8 cellular contexts compared by ENCODE assay signal in genomic region chr17:40399185-40399584, GRCh38. TPM values are rescaled to one million over a fixed set of nuclear protein-coding genes. Genes with fewer than 3 reads are reported as not detected.
A peak's percentile ranks its signal among the peaks of the same experiment; 100 is the strongest.
DNase-seq lines count a peak whose midpoint lies in the region; ATAC-seq and TF ChIP-seq lines count a peak whose summit lies in the region.

No MANE protein-coding gene starts in this region.

- no peak for ATAC-seq in HG03045 (IDR thresholded peaks at IDR 0.05; ENCODE audit: unreplicated experiment)
- no peak for ATAC-seq in HG03025 (IDR thresholded peaks at IDR 0.05; ENCODE audit: low FRiP score, unreplicated experiment)
- no peak for ATAC-seq in HG03571 (IDR thresholded peaks at IDR 0.05; ENCODE audit: unreplicated experiment)

- WGBS in mesenchymal stem cell: 94% methylated on average over 3 of the region's 4 CpGs

- no peak overlapping the region for H4K91ac ChIP-seq in mesenchymal stem cell (ENCODE audit: low read length)

- no peak overlapping the region for H4K8ac ChIP-seq in mesenchymal stem cell (ENCODE audit: low read length)

- H3K4me2 ChIP-seq in OCI-LY3 (ENCODE audit: low read length) (no peak overlapping the region), mesenchymal stem cell (ENCODE audit: low read length, poor library complexity, severe bottlenecking) (no peak overlapping the region)

- H3K18ac ChIP-seq in mesenchymal stem cell (ENCODE audit: low read depth in 1 of 2, low read length in 2 of 2): no peak overlapping the region

- H2BK120ac ChIP-seq in mesenchymal stem cell (ENCODE audit: low read depth, low read length): no peak overlapping the region

- H3K36me3 ChIP-seq in OCI-LY3 (replicated peaks; ENCODE audit: low read depth, low read length) (peaks cover 71% of the 10 kb centered on the region), mesenchymal stem cell (ENCODE audit: control insufficient read depth in 1 of 2, insufficient read depth in 2 of 2, low read depth in 1 of 2, low read length in 2 of 2) (peaks cover 0 to 13% of the 10 kb centered on the region in 2 experiments)

- H3K4me1 ChIP-seq in OCI-LY3 (ENCODE audit: low read length): no peaks in the 10 kb centered on the region
- H3K4me1 ChIP-seq in mesenchymal stem cell (ENCODE audit: control insufficient read depth, insufficient read depth, low read depth, low read length): no peaks in the 10 kb centered on the region

- H3K27me3 ChIP-seq in OCI-LY3 (ENCODE audit: low read depth, low read length) (no peaks in the 10 kb centered on the region), mesenchymal stem cell (ENCODE audit: control insufficient read depth in 1 of 2, insufficient read depth in 1 of 2, low read length in 2 of 2) (no peaks in the 10 kb centered on the region)

- H3K4me3 ChIP-seq in OCI-LY3 (ENCODE audit: low read length) (no peak overlapping the region), mesenchymal stem cell (ENCODE audit: insufficient read depth in 1 of 2, low read depth in 1 of 2, low read length in 2 of 2) (no peak overlapping the region)

- TF ChIP-seq CTCF in C4-2B (conservative IDR thresholded peaks at IDR 0.05) (peak; percentile 80), GM20000 (IDR thresholded peaks at IDR 0.05; ENCODE audit: extremely low read depth, missing control alignments) (peak; percentile 14), OCI-LY3 (IDR thresholded peaks at IDR 0.05; ENCODE audit: low read depth, low read length) (peak; percentile 61)

- no peaks in the 10 kb centered on the region for H3K79me2 ChIP-seq in OCI-LY3 (ENCODE audit: low read length)

- no peaks in the 10 kb centered on the region for H3K79me1 ChIP-seq in mesenchymal stem cell (replicated peaks; ENCODE audit: low read length, poor library complexity, severe bottlenecking)

- no peak overlapping the region for H3K23ac ChIP-seq in mesenchymal stem cell (ENCODE audit: low read length in 2 of 2)

- H3K14ac ChIP-seq in mesenchymal stem cell (ENCODE audit: low read length in 2 of 2): no peak overlapping the region

- no peaks in the 10 kb centered on the region for H4K20me1 ChIP-seq in OCI-LY3 (ENCODE audit: insufficient read depth, low read length)

- H2AFZ ChIP-seq in OCI-LY3 (ENCODE audit: low read depth, low read length): no peak overlapping the region
- H2AFZ ChIP-seq in mesenchymal stem cell (ENCODE audit: low read depth, low read length): no peak overlapping the region

- no peak overlapping the region for H2BK15ac ChIP-seq in mesenchymal stem cell (ENCODE audit: low read depth, poor library complexity, severe bottlenecking)

- H2BK5ac ChIP-seq in mesenchymal stem cell (ENCODE audit: low read depth, low read length, poor library complexity, severe bottlenecking): no peak overlapping the region

- H3K27ac ChIP-seq in C4-2B (no peak overlapping the region), OCI-LY3 (ENCODE audit: low read length) (no peak overlapping the region), mesenchymal stem cell (ENCODE audit: low read length, poor library complexity, severe bottlenecking) (no peak overlapping the region)

- no peak overlapping the region for H3K4ac ChIP-seq in mesenchymal stem cell (ENCODE audit: low read depth in 1 of 2, low read length in 2 of 2)

- H3K9ac ChIP-seq in OCI-LY3 (ENCODE audit: low read length) (no peak overlapping the region), mesenchymal stem cell (ENCODE audit: low read length) (peak overlapping the region; percentile 62)

- peak; percentile 21 for DNase-seq in GM20000 (ENCODE audit: low spot score)
- DNase-seq in dedifferentiated amniotic fluid mesenchymal stem cell (ENCODE audit: extremely low spot score): peak; percentile 78
- DNase-seq in mesenchymal stem cell: peak; percentile 79

- H3K9me3 ChIP-seq in OCI-LY3 (ENCODE audit: insufficient read depth, low read length) (no peaks in the 10 kb centered on the region), mesenchymal stem cell (ENCODE audit: control insufficient read depth, low read length) (no peaks in the 10 kb centered on the region)

- no peak overlapping the region for H2AK5ac ChIP-seq in mesenchymal stem cell (ENCODE audit: low read length, severe bottlenecking)

- no peak overlapping the region for H2BK12ac ChIP-seq in mesenchymal stem cell (ENCODE audit: low read length in 2 of 2)

RNA-seq across cellular contexts. Expression of gene TOP2A, which starts 18.5 kb away (rescaled TPM):
- 14.5 TPM for polyA plus RNA-seq in mesenchymal stem cell (2013, experiment 1 of 2)
- 15.0 TPM for polyA plus RNA-seq in mesenchymal stem cell (2013, experiment 2 of 2)

RNA-seq across cellular contexts. Expression of gene GJD3, which starts 34.6 kb away (rescaled TPM):
- 0.44 TPM for polyA plus RNA-seq in mesenchymal stem cell (2013, experiment 1 of 2)
- 0.29 TPM for polyA plus RNA-seq in mesenchymal stem cell (2013, experiment 2 of 2)

RNA-seq across cellular contexts. Expression of gene IGFBP4, which starts 44.1 kb away (rescaled TPM):
- polyA plus RNA-seq in mesenchymal stem cell (2013, experiment 1 of 2): 339 TPM
- 339 TPM for polyA plus RNA-seq in mesenchymal stem cell (2013, experiment 2 of 2)

Comparison
In these comparisons a context has a peak if more than half of its experiments do, and no peak if none do; other contexts are left out.
1. CTCF ChIP-seq: peak in every context shown above with its lines; median percentile 80 in C4-2B; 61 in OCI-LY3; 14 in GM20000.
2. DNase-seq: peak in every context shown above with its lines; median percentile 79 in mesenchymal stem cell; 78 in dedifferentiated amniotic fluid mesenchymal stem cell; 21 in GM20000.